27 cellular contexts compared by ENCODE assay signal in genomic region chr6:127273499-127273898, GRCh38.
"Had no signal": no experiment of that assay in that cellular context is flagged by ENCODE, and none has a peak within 500 bp of the region (broad histone marks: within the 10 kb centered on the region; RNA-seq: fewer than 3 reads in every experiment).

No MANE protein-coding gene starts in this region.

- H3K27me3 Mint-ChIP-seq: naive thymus-derived CD4-positive, alpha-beta T cell; stimulated activated memory B cell treated with anti-CD40 and anti-IgM and Interleukin-4, amounts not matched to agents 10 μg/mL and 1 μg/mL and 100 μg/mL, for 72 hours; type B pancreatic cell had no signal

- DNase-seq: dermis blood vessel endothelial cell; effector memory CD4-positive, alpha-beta T cell; foreskin fibroblast; heart left ventricle; left cardiac atrium; left lung; mesendoderm; midbrain; naive thymus-derived CD4-positive, alpha-beta T cell; sigmoid colon; spleen; stimulated activated CD4-positive, alpha-beta T cell treated with anti-CD3 and anti-CD28 coated beads, Interleukin-4, amount 100 ng/mL, for 4 hours; stimulated activated naive CD8-positive, alpha-beta T cell treated with anti-CD3 and anti-CD28 coated beads, Interleukin-15, Interleukin-2, amounts not matched to agents 100 U/mL and 50 U/mL, for 24 hours; substantia nigra; testis; tibial artery had no signal

- H3K27me3 ChIP-seq: gastroesophageal sphincter, heart left ventricle, hepatocyte, left lung, neural progenitor cell, right atrium auricular region, sigmoid colon, spleen, testis, tibial artery had no signal

- H3K27ac ChIP-seq: coronary artery, epithelial cell of prostate, gastroesophageal sphincter, heart left ventricle, hepatocyte, left lung, neural progenitor cell, prostate gland, right atrium auricular region, sigmoid colon, spleen, testis, tibial artery had no signal

- H3K9ac ChIP-seq: neural progenitor cell had no signal

- H3K4me3 ChIP-seq: coronary artery, gastroesophageal sphincter, heart left ventricle, hepatocyte, left lung, neural progenitor cell, prostate gland, right atrium auricular region, sigmoid colon, spleen, testis, tibial artery had no signal

- H2AFZ ChIP-seq: hepatocyte, neural progenitor cell had no signal

- H3K4me2 ChIP-seq: hepatocyte, neural progenitor cell had no signal

- H3K27ac Mint-ChIP-seq: naive thymus-derived CD4-positive, alpha-beta T cell; nephron; neural progenitor cell; stimulated activated memory B cell treated with anti-CD40 and anti-IgM and Interleukin-4, amounts not matched to agents 10 μg/mL and 1 μg/mL and 100 μg/mL, for 72 hours; type B pancreatic cell had no signal

- ATAC-seq: esophagus mucosa; gastroesophageal sphincter; heart left ventricle; left cardiac atrium; naive thymus-derived CD4-positive, alpha-beta T cell; stimulated activated memory B cell treated with anti-CD40 and anti-IgM and Interleukin-4, amounts not matched to agents 10 μg/mL and 1 μg/mL and 100 μg/mL, for 72 hours; stimulated activated naive CD8-positive, alpha-beta T cell treated with anti-CD3 and anti-CD28 coated beads, Interleukin-15, Interleukin-2, amounts not matched to agents 100 U/mL and 50 U/mL, for 24 hours had no signal

- H3K36me3 ChIP-seq: gastroesophageal sphincter, heart left ventricle, left lung, neural progenitor cell, prostate gland, right atrium auricular region, sigmoid colon, spleen, tibial artery had no signal

- H3K9me3 ChIP-seq: gastroesophageal sphincter, heart left ventricle, left lung, prostate gland, right atrium auricular region, sigmoid colon, spleen, testis, tibial artery had no signal

- H3K9me3 Mint-ChIP-seq: naive thymus-derived CD4-positive, alpha-beta T cell; nephron; stimulated activated memory B cell treated with anti-CD40 and anti-IgM and Interleukin-4, amounts not matched to agents 10 μg/mL and 1 μg/mL and 100 μg/mL, for 72 hours; type B pancreatic cell had no signal

- H3K4me1 ChIP-seq: prostate gland had no signal

- H3K4me3 Mint-ChIP-seq: naive thymus-derived CD4-positive, alpha-beta T cell; nephron; neural progenitor cell; stimulated activated memory B cell treated with anti-CD40 and anti-IgM and Interleukin-4, amounts not matched to agents 10 μg/mL and 1 μg/mL and 100 μg/mL, for 72 hours; type B pancreatic cell had no signal
